8 cellular contexts compared by ENCODE assay signal in genomic region chrX:148067285-148067684, GRCh38.
"Had no signal": no experiment of that assay in that cellular context is flagged by ENCODE, and none has a peak within 500 bp of the region (broad histone marks: within the 10 kb centered on the region; RNA-seq: fewer than 3 reads in every experiment).

No MANE protein-coding gene starts in this region.

- FAIRE-seq: G401.6, GM12878, GM12891, GM12892, GM18507, GM19239 had no signal

- DNase-seq: GDM1, GF-D8 had no signal

- H3K4me3 ChIP-seq: GM12878 had no signal

- ATAC-seq: GM12878 had no signal
